1 cellular context compared by ENCODE assay signal in genomic region chr7:135385209-135385608, GRCh38.
TF ChIP-seq lines count a peak whose summit lies in the region.

No MANE protein-coding gene starts in this region.

TF ChIP-seq in GM23338, 12 proteins besides CTCF, POLR2A, EP300 and RAD21 (continued from another document):
- TF ChIP-seq, protein P1, sequence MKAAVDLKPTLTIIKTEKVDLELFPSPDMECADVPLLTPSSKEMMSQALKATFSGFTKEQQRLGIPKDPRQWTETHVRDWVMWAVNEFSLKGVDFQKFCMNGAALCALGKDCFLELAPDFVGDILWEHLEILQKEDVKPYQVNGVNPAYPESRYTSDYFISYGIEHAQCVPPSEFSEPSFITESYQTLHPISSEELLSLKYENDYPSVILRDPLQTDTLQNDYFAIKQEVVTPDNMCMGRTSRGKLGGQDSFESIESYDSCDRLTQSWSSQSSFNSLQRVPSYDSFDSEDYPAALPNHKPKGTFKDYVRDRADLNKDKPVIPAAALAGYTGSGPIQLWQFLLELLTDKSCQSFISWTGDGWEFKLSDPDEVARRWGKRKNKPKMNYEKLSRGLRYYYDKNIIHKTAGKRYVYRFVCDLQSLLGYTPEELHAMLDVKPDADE (IDR thresholded peaks at IDR 0.05): no peak
